In the genomic region with DNA sequence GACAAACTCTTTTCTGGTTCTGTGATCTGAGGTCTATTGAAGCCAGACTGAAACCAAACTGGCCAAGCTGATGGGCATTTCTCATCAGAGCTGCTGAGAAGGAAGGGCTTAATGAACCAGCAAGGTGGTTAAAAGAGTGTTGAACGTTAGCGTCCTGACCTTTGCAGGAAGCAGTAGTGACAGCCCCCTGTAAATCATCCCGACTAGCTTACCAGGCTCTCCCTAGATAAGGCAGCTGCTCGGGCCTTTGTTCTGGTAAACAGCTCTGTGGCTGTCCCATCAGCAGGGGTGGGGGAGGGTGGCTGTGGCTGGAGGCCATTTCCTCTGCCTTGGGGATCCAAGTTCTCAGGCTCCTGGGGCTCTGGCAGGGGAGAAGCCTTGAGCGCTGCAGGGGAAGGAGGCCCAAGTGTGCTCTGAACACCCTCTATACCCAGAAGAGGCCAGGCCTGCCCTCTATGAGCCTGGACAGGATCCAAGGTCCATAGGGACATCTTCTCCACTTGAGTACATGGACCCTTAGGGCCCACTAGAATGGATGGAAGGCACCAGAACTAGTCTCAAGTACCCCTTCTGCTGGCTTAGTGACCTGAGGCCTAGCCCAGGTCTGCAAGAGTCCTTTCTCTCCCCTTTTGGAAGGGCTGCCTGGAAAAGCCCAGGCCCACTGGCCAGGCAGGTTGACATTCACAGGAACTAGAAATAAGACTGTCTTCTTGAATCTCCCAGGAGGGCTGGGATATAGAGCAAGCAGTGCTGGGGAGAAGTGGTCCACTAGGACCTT, we compare ENCODE assay signal across 1 cellular context.
A peak's percentile ranks its signal among the peaks of the same experiment; 100 is the strongest.
TF ChIP-seq lines count a peak whose summit lies in the region.

No MANE protein-coding gene starts in this region.

TF ChIP-seq in K562, 482 proteins besides CTCF, POLR2A, EP300 and RAD21 (continued from another document and continues in another):
- TF ChIP-seq ZBTB26 (CRISPR knock-in tag; IDR thresholded peaks at IDR 0.05) (0 out of 2 replicates have a peak, but pooled peaks have one; percentile 37), ZNF551 (CRISPR knock-in tag; IDR thresholded peaks at IDR 0.05) (no peak), RHOXF2B (CRISPR knock-in tag; conservative IDR thresholded peaks at IDR 0.05) (no peak), MCM3 (IDR thresholded peaks at IDR 0.05) (no peak), ASH1L (IDR thresholded peaks at IDR 0.05; ENCODE audit: borderline replicate concordance, low read depth, partially characterized antibody) (peak; percentile 20), TSC22D4 (tag; IDR thresholded peaks at IDR 0.05) (no peak), LARP7 (IDR thresholded peaks at IDR 0.05) (no peak), ZNF3 (CRISPR knock-in tag; IDR thresholded peaks at IDR 0.05) (no peak), CREB1 (IDR thresholded peaks at IDR 0.05) (peak; percentile 53; the same call in 1 of the 2 replicates), CREB1 (CRISPR knock-in tag; IDR thresholded peaks at IDR 0.05) (no peak; the same call in 1 of the 2 replicates), PRDM10 (IDR thresholded peaks at IDR 0.05; ENCODE audit: partially characterized antibody) (peak; percentile 87), ZNF609 (CRISPR knock-in tag; IDR thresholded peaks at IDR 0.05; ENCODE audit: borderline replicate concordance) (peak; percentile 85; the same call in 1 of the 2 replicates), NFYB (IDR thresholded peaks at IDR 0.05; ENCODE audit: extremely low read depth, insufficient read length) (no peak), ZFP30 (CRISPR knock-in tag; IDR thresholded peaks at IDR 0.05; ENCODE audit: borderline replicate concordance) (no peak), XRCC4 (IDR thresholded peaks at IDR 0.05; ENCODE audit: extremely low read depth, insufficient read depth, insufficient read length) (no peak), DMBX1 (CRISPR knock-in tag; IDR thresholded peaks at IDR 0.05; ENCODE audit: borderline replicate concordance) (peak; percentile 98), NFE2L1 (tag; IDR thresholded peaks at IDR 0.05; ENCODE audit: borderline replicate concordance, low read depth) (no peak), JUN (IDR thresholded peaks at IDR 0.05; ENCODE audit: borderline replicate concordance, low read depth, low read length) (0 out of 2 replicates have a peak, but pooled peaks have one; percentile 34), JUN (CRISPR knock-in tag; IDR thresholded peaks at IDR 0.05; ENCODE audit: borderline replicate concordance) (no peak), NELFE (IDR thresholded peaks at IDR 0.05; ENCODE audit: insufficient read depth, insufficient read length) (no peak), TEAD1 (CRISPR knock-in tag; IDR thresholded peaks at IDR 0.05) (peak in 1 of 2 experiments; percentile 89; a peak in 2 of 4 replicates), FOXK2 (conservative IDR thresholded peaks at IDR 0.05 in 1 of 2, IDR thresholded peaks at IDR 0.05 in 1 of 2; ENCODE audit: low read depth in 2 of 2) (peak; percentile 96 to 99)
- TF ChIP-seq, protein P1, sequence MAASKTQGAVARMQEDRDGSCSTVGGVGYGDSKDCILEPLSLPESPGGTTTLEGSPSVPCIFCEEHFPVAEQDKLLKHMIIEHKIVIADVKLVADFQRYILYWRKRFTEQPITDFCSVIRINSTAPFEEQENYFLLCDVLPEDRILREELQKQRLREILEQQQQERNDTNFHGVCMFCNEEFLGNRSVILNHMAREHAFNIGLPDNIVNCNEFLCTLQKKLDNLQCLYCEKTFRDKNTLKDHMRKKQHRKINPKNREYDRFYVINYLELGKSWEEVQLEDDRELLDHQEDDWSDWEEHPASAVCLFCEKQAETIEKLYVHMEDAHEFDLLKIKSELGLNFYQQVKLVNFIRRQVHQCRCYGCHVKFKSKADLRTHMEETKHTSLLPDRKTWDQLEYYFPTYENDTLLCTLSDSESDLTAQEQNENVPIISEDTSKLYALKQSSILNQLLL (CRISPR knock-in tag; IDR thresholded peaks at IDR 0.05; ENCODE audit: borderline replicate concordance): no peak
- TF ChIP-seq, protein P2, sequence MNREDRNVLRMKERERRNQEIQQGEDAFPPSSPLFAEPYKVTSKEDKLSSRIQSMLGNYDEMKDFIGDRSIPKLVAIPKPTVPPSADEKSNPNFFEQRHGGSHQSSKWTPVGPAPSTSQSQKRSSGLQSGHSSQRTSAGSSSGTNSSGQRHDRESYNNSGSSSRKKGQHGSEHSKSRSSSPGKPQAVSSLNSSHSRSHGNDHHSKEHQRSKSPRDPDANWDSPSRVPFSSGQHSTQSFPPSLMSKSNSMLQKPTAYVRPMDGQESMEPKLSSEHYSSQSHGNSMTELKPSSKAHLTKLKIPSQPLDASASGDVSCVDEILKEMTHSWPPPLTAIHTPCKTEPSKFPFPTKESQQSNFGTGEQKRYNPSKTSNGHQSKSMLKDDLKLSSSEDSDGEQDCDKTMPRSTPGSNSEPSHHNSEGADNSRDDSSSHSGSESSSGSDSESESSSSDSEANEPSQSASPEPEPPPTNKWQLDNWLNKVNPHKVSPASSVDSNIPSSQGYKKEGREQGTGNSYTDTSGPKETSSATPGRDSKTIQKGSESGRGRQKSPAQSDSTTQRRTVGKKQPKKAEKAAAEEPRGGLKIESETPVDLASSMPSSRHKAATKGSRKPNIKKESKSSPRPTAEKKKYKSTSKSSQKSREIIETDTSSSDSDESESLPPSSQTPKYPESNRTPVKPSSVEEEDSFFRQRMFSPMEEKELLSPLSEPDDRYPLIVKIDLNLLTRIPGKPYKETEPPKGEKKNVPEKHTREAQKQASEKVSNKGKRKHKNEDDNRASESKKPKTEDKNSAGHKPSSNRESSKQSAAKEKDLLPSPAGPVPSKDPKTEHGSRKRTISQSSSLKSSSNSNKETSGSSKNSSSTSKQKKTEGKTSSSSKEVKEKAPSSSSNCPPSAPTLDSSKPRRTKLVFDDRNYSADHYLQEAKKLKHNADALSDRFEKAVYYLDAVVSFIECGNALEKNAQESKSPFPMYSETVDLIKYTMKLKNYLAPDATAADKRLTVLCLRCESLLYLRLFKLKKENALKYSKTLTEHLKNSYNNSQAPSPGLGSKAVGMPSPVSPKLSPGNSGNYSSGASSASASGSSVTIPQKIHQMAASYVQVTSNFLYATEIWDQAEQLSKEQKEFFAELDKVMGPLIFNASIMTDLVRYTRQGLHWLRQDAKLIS (CRISPR knock-in tag; IDR thresholded peaks at IDR 0.05): peak; percentile 60; the same call in 1 of the 2 replicates
- TF ChIP-seq, protein P3, sequence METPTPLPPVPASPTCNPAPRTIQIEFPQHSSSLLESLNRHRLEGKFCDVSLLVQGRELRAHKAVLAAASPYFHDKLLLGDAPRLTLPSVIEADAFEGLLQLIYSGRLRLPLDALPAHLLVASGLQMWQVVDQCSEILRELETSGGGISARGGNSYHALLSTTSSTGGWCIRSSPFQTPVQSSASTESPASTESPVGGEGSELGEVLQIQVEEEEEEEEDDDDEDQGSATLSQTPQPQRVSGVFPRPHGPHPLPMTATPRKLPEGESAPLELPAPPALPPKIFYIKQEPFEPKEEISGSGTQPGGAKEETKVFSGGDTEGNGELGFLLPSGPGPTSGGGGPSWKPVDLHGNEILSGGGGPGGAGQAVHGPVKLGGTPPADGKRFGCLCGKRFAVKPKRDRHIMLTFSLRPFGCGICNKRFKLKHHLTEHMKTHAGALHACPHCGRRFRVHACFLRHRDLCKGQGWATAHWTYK (CRISPR knock-in tag; IDR thresholded peaks at IDR 0.05): peak; percentile 88; the same call in 1 of the 2 replicates
- TF ChIP-seq, protein P4, sequence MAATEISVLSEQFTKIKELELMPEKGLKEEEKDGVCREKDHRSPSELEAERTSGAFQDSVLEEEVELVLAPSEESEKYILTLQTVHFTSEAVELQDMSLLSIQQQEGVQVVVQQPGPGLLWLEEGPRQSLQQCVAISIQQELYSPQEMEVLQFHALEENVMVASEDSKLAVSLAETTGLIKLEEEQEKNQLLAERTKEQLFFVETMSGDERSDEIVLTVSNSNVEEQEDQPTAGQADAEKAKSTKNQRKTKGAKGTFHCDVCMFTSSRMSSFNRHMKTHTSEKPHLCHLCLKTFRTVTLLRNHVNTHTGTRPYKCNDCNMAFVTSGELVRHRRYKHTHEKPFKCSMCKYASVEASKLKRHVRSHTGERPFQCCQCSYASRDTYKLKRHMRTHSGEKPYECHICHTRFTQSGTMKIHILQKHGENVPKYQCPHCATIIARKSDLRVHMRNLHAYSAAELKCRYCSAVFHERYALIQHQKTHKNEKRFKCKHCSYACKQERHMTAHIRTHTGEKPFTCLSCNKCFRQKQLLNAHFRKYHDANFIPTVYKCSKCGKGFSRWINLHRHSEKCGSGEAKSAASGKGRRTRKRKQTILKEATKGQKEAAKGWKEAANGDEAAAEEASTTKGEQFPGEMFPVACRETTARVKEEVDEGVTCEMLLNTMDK (IDR thresholded peaks at IDR 0.05; ENCODE audit: borderline replicate concordance, insufficient read depth, low read depth, low read length, poor library complexity, severe bottlenecking): no peak
- TF ChIP-seq, protein P5, sequence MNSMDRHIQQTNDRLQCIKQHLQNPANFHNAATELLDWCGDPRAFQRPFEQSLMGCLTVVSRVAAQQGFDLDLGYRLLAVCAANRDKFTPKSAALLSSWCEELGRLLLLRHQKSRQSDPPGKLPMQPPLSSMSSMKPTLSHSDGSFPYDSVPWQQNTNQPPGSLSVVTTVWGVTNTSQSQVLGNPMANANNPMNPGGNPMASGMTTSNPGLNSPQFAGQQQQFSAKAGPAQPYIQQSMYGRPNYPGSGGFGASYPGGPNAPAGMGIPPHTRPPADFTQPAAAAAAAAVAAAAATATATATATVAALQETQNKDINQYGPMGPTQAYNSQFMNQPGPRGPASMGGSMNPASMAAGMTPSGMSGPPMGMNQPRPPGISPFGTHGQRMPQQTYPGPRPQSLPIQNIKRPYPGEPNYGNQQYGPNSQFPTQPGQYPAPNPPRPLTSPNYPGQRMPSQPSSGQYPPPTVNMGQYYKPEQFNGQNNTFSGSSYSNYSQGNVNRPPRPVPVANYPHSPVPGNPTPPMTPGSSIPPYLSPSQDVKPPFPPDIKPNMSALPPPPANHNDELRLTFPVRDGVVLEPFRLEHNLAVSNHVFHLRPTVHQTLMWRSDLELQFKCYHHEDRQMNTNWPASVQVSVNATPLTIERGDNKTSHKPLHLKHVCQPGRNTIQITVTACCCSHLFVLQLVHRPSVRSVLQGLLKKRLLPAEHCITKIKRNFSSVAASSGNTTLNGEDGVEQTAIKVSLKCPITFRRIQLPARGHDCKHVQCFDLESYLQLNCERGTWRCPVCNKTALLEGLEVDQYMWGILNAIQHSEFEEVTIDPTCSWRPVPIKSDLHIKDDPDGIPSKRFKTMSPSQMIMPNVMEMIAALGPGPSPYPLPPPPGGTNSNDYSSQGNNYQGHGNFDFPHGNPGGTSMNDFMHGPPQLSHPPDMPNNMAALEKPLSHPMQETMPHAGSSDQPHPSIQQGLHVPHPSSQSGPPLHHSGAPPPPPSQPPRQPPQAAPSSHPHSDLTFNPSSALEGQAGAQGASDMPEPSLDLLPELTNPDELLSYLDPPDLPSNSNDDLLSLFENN (IDR thresholded peaks at IDR 0.05; ENCODE audit: low read depth in 2 of 2, low read length in 2 of 2): peak in 1 of 2 experiments; percentile 97; a peak in 3 of 4 replicates
